Comparison of ENCODE assay signal across 8 cellular contexts in genomic region chr16:89658221-89658879, GRCh38. TPM values are rescaled to one million over a fixed set of nuclear protein-coding genes. Genes with fewer than 3 reads are reported as not detected.
DNase-seq lines count a peak whose midpoint lies in the region; ATAC-seq, FAIRE-seq and TF ChIP-seq lines count a peak whose summit lies in the region.

No MANE protein-coding gene starts in this region.

- H3K9me3 ChIP-seq in pancreas, result no peaks in the 10 kb centered on the region

- WGBS in pancreas, 2 donors, result 9 to 11% methylated on average over 27 of the region's 27 CpGs

- H3K4me1 ChIP-seq in pancreas, result peaks cover 11 to 13% (median 12%) of the 10 kb centered on the region in 3 donors

- H3K4me3 ChIP-seq in fibroblast of villous mesenchyme (ENCODE audit: low read depth, low read length) (peak overlapping the region; percentile 98), pancreas (peak overlapping the region; percentile 81 to 100 (median 98))

- DNase-seq in AG08395 (ENCODE audit: low spot score) (peak; percentile 19), UCSD-AML1 (lab: John Stamatoyannopoulos, UW; ENCODE audit: unreplicated experiment) (peak; percentile 43), fibroblast of villous mesenchyme (ENCODE audit: low read depth) (peak; percentile 18), pancreas (peak in 1 of 6 donors; percentile 72), cerebellar cortex (ENCODE audit: low spot score) (no peak)

- no peaks in the 10 kb centered on the region for H3K27me3 ChIP-seq in pancreas

- no peak for FAIRE-seq in pancreas (lab: Jason Lieb, UNC)

- intact Hi-C loops in pancreas (cut with DNase I), result no loop called here

- ATAC-seq in GM21529 (IDR thresholded peaks at IDR 0.05; ENCODE audit: unreplicated experiment), result peak; percentile 21
- peak in 3 of 4 donors; percentile 23 to 40 (median 32) for ATAC-seq in pancreas
- ATAC-seq in GM21390 (IDR thresholded peaks at IDR 0.05; ENCODE audit: unreplicated experiment), result no peak
- no peak for ATAC-seq in GM21786 (IDR thresholded peaks at IDR 0.05; ENCODE audit: unreplicated experiment)

- no peaks in the 10 kb centered on the region for H3K36me3 ChIP-seq in pancreas

- TF ChIP-seq CTCF in fibroblast of villous mesenchyme (IDR thresholded peaks at IDR 0.05; ENCODE audit: insufficient read depth, low read depth, low read length), result no peak
- TF ChIP-seq CTCF in pancreas (IDR thresholded peaks at IDR 0.05), result no peak

- peak overlapping the region; percentile 31 to 64 (median 54) for H3K27ac ChIP-seq in pancreas

RNA-seq across cellular contexts. Expression of gene SPATA33, which starts 0.7 kb away (rescaled TPM):
- 3.5 and 3.9 TPM in 2 replicates for total RNA-seq in fibroblast of villous mesenchyme
- 1 to 10 TPM; 2.4 to 6.3 (median 3.3) TPM for total RNA-seq in pancreas
- 1 to 10 TPM; 8.3 to 9.3 TPM for polyA plus RNA-seq in pancreas

RNA-seq across cellular contexts. Expression of gene CHMP1A, which starts 0.8 kb away (rescaled TPM):
- total RNA-seq in fibroblast of villous mesenchyme (102 and 114 TPM in 2 replicates), pancreas (10 to 100 TPM; 27.6 to 54.4 (median 30.6) TPM)
- polyA plus RNA-seq in pancreas, result 10 to 100 TPM; 54.2 to 71.4 TPM

RNA-seq across cellular contexts. Expression of gene CDK10, which starts 28.1 kb away (rescaled TPM):
- total RNA-seq in fibroblast of villous mesenchyme, result 35.8 and 51.0 TPM in 2 replicates
- 10 to 100 TPM; 33.7 to 92.7 (median 51.3) TPM for total RNA-seq in pancreas
- polyA plus RNA-seq in pancreas, result 100 to 1,000 TPM; 224 to 253 TPM

RNA-seq across cellular contexts. Expression of gene SPATA2L, which starts 43.2 kb away (rescaled TPM):
- total RNA-seq in fibroblast of villous mesenchyme (9.5 and 12.6 TPM in 2 replicates), pancreas (10 to 100 TPM in 4 of 6 donors, 1 to 10 TPM in 2; 9.2 to 22.3 (median 11.1) TPM)
- 10 to 100 TPM; 14.8 to 16.6 TPM for polyA plus RNA-seq in pancreas

RNA-seq across cellular contexts. Expression of gene DPEP1, which starts 44.9 kb away (rescaled TPM):
- total RNA-seq in fibroblast of villous mesenchyme (not detected in 2 replicates), pancreas (100 to 1,000 TPM; 109 to 168 (median 125) TPM)
- polyA plus RNA-seq in pancreas, result 100 to 1,000 TPM; 114 to 149 TPM

Comparison
In these comparisons a context has a peak if more than half of its experiments do, and no peak if none do; other contexts are left out.
1. ATAC-seq: peak in GM21529 (single experiment) and pancreas (3 of 4); none in GM21390 (single experiment) and GM21786 (single experiment).